Comparison of ENCODE assay signal across 10 cellular contexts in genomic region chr1:31712625-31713024, GRCh38. TPM values are rescaled to one million over a fixed set of nuclear protein-coding genes. Genes with fewer than 3 reads are reported as not detected.
DNase-seq lines count a peak whose midpoint lies in the region; TF ChIP-seq lines count a peak whose summit lies in the region.
"Had no signal": no experiment of that assay in that cellular context is flagged by ENCODE, and none has a peak within 500 bp of the region (broad histone marks: within the 10 kb centered on the region; RNA-seq: fewer than 3 reads in every experiment).

No MANE protein-coding gene starts in this region.

- H3K9me3 ChIP-seq in adipocyte (ENCODE audit: control insufficient read depth, low read length), result no peaks in the 10 kb centered on the region
- H3K9me3 ChIP-seq in right atrium auricular region, result no peaks in the 10 kb centered on the region
- no peaks in the 10 kb centered on the region for H3K9me3 ChIP-seq in skeletal muscle satellite cell (replicated peaks; ENCODE audit: low read length)

- DNase-seq in GM04503 (ENCODE audit: low read depth), result peak; percentile 96
- DNase-seq in adipocyte (ENCODE audit: low read depth), result peak; percentile 79
- DNase-seq in right atrium auricular region (ENCODE audit: low spot score), result peak; percentile 62
- no peak for DNase-seq in NCI-H128 (lab: John Stamatoyannopoulos, UW; ENCODE audit: unreplicated experiment)
- DNase-seq in activated effector memory CD4-positive, alpha-beta T cell treated with anti-CD3 and anti-CD28 coated beads, Interleukin-2, amount 50 U/mL, for 16 hours, result no peak
- DNase-seq in RPMI8226, result no peak
- no peak for DNase-seq in GF-D8 (lab: John Stamatoyannopoulos, UW)
- DNase-seq: activated gamma-delta T cell treated with Interleukin-2 at 50 U/mL for 16 hours, DND-41 had no signal

- peak overlapping the region; percentile 95 to 98 for H3K27ac ChIP-seq in right atrium auricular region

- H3K4me3 ChIP-seq in adipocyte (ENCODE audit: low read length) (no peak overlapping the region), right atrium auricular region (no peak overlapping the region), skeletal muscle satellite cell (ENCODE audit: low read length) (no peak overlapping the region)

- H3K27me3 ChIP-seq in adipocyte (replicated peaks; ENCODE audit: control insufficient read depth, insufficient read depth, low read length), result no peaks in the 10 kb centered on the region
- H3K27me3 ChIP-seq in right atrium auricular region, result no peaks in the 10 kb centered on the region
- peaks cover 2% of the 10 kb centered on the region for H3K27me3 ChIP-seq in skeletal muscle satellite cell (ENCODE audit: control insufficient read depth, insufficient read depth, low read length)

- no peak for TF ChIP-seq CTCF in right atrium auricular region (IDR thresholded peaks at IDR 0.05)

- H3K4me1 ChIP-seq in adipocyte (ENCODE audit: control insufficient read depth, insufficient read depth, low read length) (peaks cover 55% of the 10 kb centered on the region), right atrium auricular region (peaks cover 0 to 47% of the 10 kb centered on the region in 2 donors), skeletal muscle satellite cell (ENCODE audit: control insufficient read depth, insufficient read depth, low read length) (peaks cover 61% of the 10 kb centered on the region)

- H3K4me2 ChIP-seq in skeletal muscle satellite cell (ENCODE audit: low read length), result peak overlapping the region; percentile 41

- peak overlapping the region; percentile 74 for H3K9ac ChIP-seq in adipocyte (ENCODE audit: low read length)
- H3K9ac ChIP-seq in skeletal muscle satellite cell (ENCODE audit: low read depth, low read length), result peak overlapping the region; percentile 54

- H3K36me3 ChIP-seq in adipocyte (ENCODE audit: control insufficient read depth, insufficient read depth, low read length, severe bottlenecking), result no peaks in the 10 kb centered on the region
- H3K36me3 ChIP-seq in right atrium auricular region, result no peaks in the 10 kb centered on the region
- no peaks in the 10 kb centered on the region for H3K36me3 ChIP-seq in skeletal muscle satellite cell (ENCODE audit: insufficient read depth, low read length)

RNA-seq across cellular contexts. Expression of gene COL16A1, which starts 8.8 kb away (rescaled TPM):
- total RNA-seq in right atrium auricular region, result 10 to 100 TPM; 31.2 to 34.4 TPM
- total RNA-seq in skeletal muscle satellite cell (2012; rRNA removed), result 33.4 and 50.2 TPM in 2 replicates

RNA-seq across cellular contexts. Expression of gene ADGRB2, which starts 51.5 kb away (rescaled TPM):
- 10 to 100 TPM; 14.4 to 19.1 TPM for total RNA-seq in right atrium auricular region
- total RNA-seq in skeletal muscle satellite cell (2012; rRNA removed), result 1.8 and 3.3 TPM in 2 replicates

Comparison
In these comparisons a context has a peak if more than half of its experiments do, and no peak if none do; other contexts are left out.
1. DNase-seq: peak in GM04503 (single experiment), adipocyte (single experiment) and right atrium auricular region (single experiment); none in NCI-H128 (single experiment), activated effector memory CD4-positive, alpha-beta T cell treated with anti-CD3 and anti-CD28 coated beads, Interleukin-2, amount 50 U/mL, for 16 hours (single experiment), RPMI8226 (single experiment) and GF-D8 (single experiment).